Comparison of ENCODE assay signal across 10 cellular contexts in the genomic region with DNA sequence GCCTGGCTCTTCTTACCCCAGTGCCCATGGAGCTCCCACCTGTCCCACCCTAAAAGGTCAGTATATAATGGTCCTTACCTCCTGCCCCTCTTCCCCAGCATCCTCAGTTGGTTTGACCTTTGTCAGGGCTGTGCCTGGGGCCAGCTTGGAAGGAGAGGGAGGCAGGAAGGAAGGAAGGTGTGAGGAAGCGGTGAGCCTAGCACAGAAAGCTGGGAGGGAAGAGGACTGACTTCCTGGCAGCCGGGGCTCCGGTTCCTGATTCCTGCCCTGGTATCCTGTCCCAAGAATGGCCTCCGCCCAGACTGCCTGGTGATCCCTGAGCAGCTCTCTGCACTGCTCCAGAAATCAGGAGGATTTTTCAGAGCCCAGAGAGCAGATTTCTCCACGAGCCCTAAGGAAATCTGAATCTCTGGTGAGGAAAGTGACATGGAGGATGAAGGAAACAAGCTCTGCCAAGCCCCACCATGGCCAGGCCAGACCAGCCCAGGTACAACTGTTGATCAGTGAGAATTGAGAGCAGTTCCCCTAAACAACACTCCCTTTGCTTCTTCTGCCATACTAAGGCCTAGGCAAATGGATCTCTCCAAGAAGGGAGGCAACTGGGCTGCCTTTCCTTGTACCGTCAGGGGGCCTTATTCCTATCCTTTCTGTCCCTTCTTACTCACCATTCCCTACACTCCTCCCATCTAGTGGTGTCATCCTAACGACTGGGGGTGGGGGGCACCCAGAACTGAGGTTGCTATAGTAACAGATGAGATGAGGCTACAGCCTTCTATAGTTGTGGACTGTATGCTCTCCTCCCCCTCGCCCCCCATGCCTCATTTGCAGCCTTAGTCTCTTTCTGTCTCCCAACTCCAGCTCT. TPM values are rescaled to one million over a fixed set of nuclear protein-coding genes. Genes with fewer than 3 reads are reported as not detected.
DNase-seq lines count a peak whose midpoint lies in the region; ATAC-seq, FAIRE-seq and TF ChIP-seq lines count a peak whose summit lies in the region.
"Had no signal": no experiment of that assay in that cellular context is flagged by ENCODE, and none has a peak within 500 bp of the region (broad histone marks: within the 10 kb centered on the region; RNA-seq: fewer than 3 reads in every experiment).

No MANE protein-coding gene starts in this region.

- ATAC-seq in activated T-helper 17 cell treated with anti-CD3 and anti-CD28 coated beads, Interleukin-2, amount 50 U/mL, for 72 hours (replicated peaks), result no peak
- no peak for ATAC-seq in stimulated activated naive B cell treated with anti-CD40 and anti-IgM and Interleukin-4, amounts not matched to agents 10 μg/mL and 1 μg/mL and 100 μg/mL, for 72 hours (replicated peaks)
- ATAC-seq: left colon had no signal

- no peak for TF ChIP-seq POLR2A in GM12892 (IDR thresholded peaks at IDR 0.05; ENCODE audit: low read depth, low read length)

- no TSS peak for BruUV-seq in Calu3 (replicated peaks; lab: Mats Ljungman, UMichigan)

- H3K4me3 Mint-ChIP-seq in HFFc6 (peak overlapping the region; percentile 85), immature natural killer cell (peak overlapping the region in 1 of 5 donors; percentile 29), Calu3 (ENCODE audit: low read depth, unreplicated experiment) (no peak overlapping the region)
- peak overlapping the region; percentile 76 for H3K4me3 Mint-ChIP-seq in activated T-helper 17 cell treated with anti-CD3 and anti-CD28 coated beads, Interleukin-2, amount 50 U/mL, for 72 hours
- H3K4me3 Mint-ChIP-seq in stimulated activated naive B cell treated with anti-CD40 and anti-IgM and Interleukin-4, amounts not matched to agents 10 μg/mL and 1 μg/mL and 100 μg/mL, for 72 hours, result no peak overlapping the region

- DNase-seq in HFFc6 (no peak), immature natural killer cell (no peak), GM12892 (ENCODE audit: insufficient read length) (no peak), NAMALWA (ENCODE audit: low spot score) (no peak), Calu3 (no peak)
- no peak for DNase-seq in stimulated activated naive B cell treated with anti-CD40 and anti-IgM and Interleukin-4, amounts not matched to agents 10 μg/mL and 1 μg/mL and 100 μg/mL, for 72 hours
- DNase-seq: activated CD4-positive, alpha-beta T cell treated with anti-CD3 and anti-CD28 coated beads, Interleukin-2, amount 50 U/mL, for 4 hours; HCEC 1CT; left colon had no signal

- TF ChIP-seq CTCF in HFFc6 (IDR thresholded peaks at IDR 0.05), result no peak
- no peak for TF ChIP-seq CTCF in Calu3 (IDR thresholded peaks at IDR 0.05; ENCODE audit: unreplicated experiment)

- no peak for FAIRE-seq in GM12892 (lab: Jason Lieb, UNC)

- H3K36me3 Mint-ChIP-seq in HFFc6 (ENCODE audit: low read depth) (peaks cover 53% of the 10 kb centered on the region), immature natural killer cell (peaks cover 0 to 15% (median 8%) of the 10 kb centered on the region in 3 donors), Calu3 (ENCODE audit: insufficient read depth, unreplicated experiment) (peaks cover 83% of the 10 kb centered on the region)
- H3K36me3 Mint-ChIP-seq in activated T-helper 17 cell treated with anti-CD3 and anti-CD28 coated beads, Interleukin-2, amount 50 U/mL, for 72 hours (ENCODE audit: low read depth), result peaks cover 75% of the 10 kb centered on the region
- H3K36me3 Mint-ChIP-seq in stimulated activated naive B cell treated with anti-CD40 and anti-IgM and Interleukin-4, amounts not matched to agents 10 μg/mL and 1 μg/mL and 100 μg/mL, for 72 hours, result peaks cover 36 to 57% of the 10 kb centered on the region in 2 donors

- intact Hi-C loops in Calu3 (cut with micrococcal nuclease; ENCODE audit: unreplicated experiment), result no loop called here

- H3K9me3 Mint-ChIP-seq in HFFc6 (no peaks in the 10 kb centered on the region), immature natural killer cell (no peaks in the 10 kb centered on the region), Calu3 (ENCODE audit: low read depth, unreplicated experiment) (no peaks in the 10 kb centered on the region)
- H3K9me3 Mint-ChIP-seq in activated T-helper 17 cell treated with anti-CD3 and anti-CD28 coated beads, Interleukin-2, amount 50 U/mL, for 72 hours, result no peaks in the 10 kb centered on the region
- H3K9me3 Mint-ChIP-seq in stimulated activated naive B cell treated with anti-CD40 and anti-IgM and Interleukin-4, amounts not matched to agents 10 μg/mL and 1 μg/mL and 100 μg/mL, for 72 hours, result no peaks in the 10 kb centered on the region

- CTCF ChIA-PET in Calu3 (lab: Charles Lee), result no interaction called here

- H3K27ac Mint-ChIP-seq in HFFc6 (peak overlapping the region; percentile 90), immature natural killer cell (peak overlapping the region; percentile 26 to 75 (median 45)), Calu3 (ENCODE audit: unreplicated experiment) (no peak overlapping the region)
- peak overlapping the region; percentile 69 for H3K27ac Mint-ChIP-seq in activated T-helper 17 cell treated with anti-CD3 and anti-CD28 coated beads, Interleukin-2, amount 50 U/mL, for 72 hours
- H3K27ac Mint-ChIP-seq in stimulated activated naive B cell treated with anti-CD40 and anti-IgM and Interleukin-4, amounts not matched to agents 10 μg/mL and 1 μg/mL and 100 μg/mL, for 72 hours, result peak overlapping the region; percentile 72

- H3K4me1 Mint-ChIP-seq in HFFc6 (ENCODE audit: low read depth), result peaks cover 72% of the 10 kb centered on the region
- H3K4me1 Mint-ChIP-seq in activated T-helper 17 cell treated with anti-CD3 and anti-CD28 coated beads, Interleukin-2, amount 50 U/mL, for 72 hours, result peaks cover 44% of the 10 kb centered on the region
- peaks cover 34 to 46% of the 10 kb centered on the region in 2 donors for H3K4me1 Mint-ChIP-seq in immature natural killer cell
- peaks cover 63 to 67% of the 10 kb centered on the region in 2 donors for H3K4me1 Mint-ChIP-seq in stimulated activated naive B cell treated with anti-CD40 and anti-IgM and Interleukin-4, amounts not matched to agents 10 μg/mL and 1 μg/mL and 100 μg/mL, for 72 hours
- peaks cover 36% of the 10 kb centered on the region for H3K4me1 Mint-ChIP-seq in Calu3 (ENCODE audit: low read depth, unreplicated experiment)

- H3K27me3 Mint-ChIP-seq in HFFc6 (ENCODE audit: insufficient read depth) (peaks cover 15% of the 10 kb centered on the region), immature natural killer cell (ENCODE audit: low read depth in 3 of 3) (peaks cover 0 to 4% (median 2%) of the 10 kb centered on the region in 3 donors), Calu3 (ENCODE audit: unreplicated experiment) (no peaks in the 10 kb centered on the region)
- H3K27me3 Mint-ChIP-seq in activated T-helper 17 cell treated with anti-CD3 and anti-CD28 coated beads, Interleukin-2, amount 50 U/mL, for 72 hours, result no peaks in the 10 kb centered on the region
- H3K27me3 Mint-ChIP-seq in stimulated activated naive B cell treated with anti-CD40 and anti-IgM and Interleukin-4, amounts not matched to agents 10 μg/mL and 1 μg/mL and 100 μg/mL, for 72 hours, result no peaks in the 10 kb centered on the region

RNA-seq across cellular contexts. Expression of gene PEA15, which starts 3.2 kb away (rescaled TPM):
- total RNA-seq in HFFc6 (2021; fragmentation: NEBNext Ultra II Directional; extraction: Animal tissue kit (Norgen Biotek cat#: 25700)), result 100 to 1,000 TPM; 448 to 538 (median 470) TPM
- total RNA-seq in activated T-helper 17 cell treated with anti-CD3 and anti-CD28 coated beads, Interleukin-2, amount 50 U/mL, for 72 hours, result 10 to 100 TPM; 48.7 to 49.4 TPM
- polyA plus RNA-seq in immature natural killer cell, result 10 to 100 TPM; 12.8 to 14.2 (median 13.2) TPM
- 61.6 TPM for polyA plus RNA-seq in GM12892 (2012; ENCODE audit: missing spikeins)
- 128 and 153 TPM in 2 replicates for total RNA-seq in Calu3 (2022)

RNA-seq across cellular contexts. Expression of gene CASQ1, which starts 18.0 kb away (rescaled TPM):
- under 1 TPM in 3 of 6 experiments, not detected in 3; 0.14 to 0.35 (median 0.19) TPM for total RNA-seq in HFFc6 (2021; fragmentation: NEBNext Ultra II Directional; extraction: Animal tissue kit (Norgen Biotek cat#: 25700))
- not detected for total RNA-seq in activated T-helper 17 cell treated with anti-CD3 and anti-CD28 coated beads, Interleukin-2, amount 50 U/mL, for 72 hours
- not detected for polyA plus RNA-seq in immature natural killer cell
- polyA plus RNA-seq in GM12892 (2012; ENCODE audit: missing spikeins), result 0.74 TPM
- total RNA-seq in Calu3 (2022), result not detected in 2 replicates

RNA-seq across cellular contexts. Expression of gene DCAF8, which starts 53.9 kb away (rescaled TPM):
- total RNA-seq in HFFc6 (2021; fragmentation: NEBNext Ultra II Directional; extraction: Animal tissue kit (Norgen Biotek cat#: 25700)), result 10 to 100 TPM; 65.9 to 73.0 (median 70.1) TPM
- total RNA-seq in activated T-helper 17 cell treated with anti-CD3 and anti-CD28 coated beads, Interleukin-2, amount 50 U/mL, for 72 hours, result 100 to 1,000 TPM; 126 to 175 TPM
- polyA plus RNA-seq in immature natural killer cell, result 10 to 100 TPM; 42.3 to 62.1 (median 58.1) TPM
- 74.6 TPM for polyA plus RNA-seq in GM12892 (2012; ENCODE audit: missing spikeins)
- 119 and 126 TPM in 2 replicates for total RNA-seq in Calu3 (2022)

RNA-seq across cellular contexts. Expression of gene ATP1A4, which starts 57.0 kb away (rescaled TPM):
- total RNA-seq in HFFc6 (2021; fragmentation: NEBNext Ultra II Directional; extraction: Animal tissue kit (Norgen Biotek cat#: 25700)), result not detected
- under 1 TPM in 1 of 2 donors, not detected in 1; 0.48 TPM for total RNA-seq in activated T-helper 17 cell treated with anti-CD3 and anti-CD28 coated beads, Interleukin-2, amount 50 U/mL, for 72 hours
- not detected for polyA plus RNA-seq in immature natural killer cell
- polyA plus RNA-seq in GM12892 (2012; ENCODE audit: missing spikeins), result 1.7 TPM
- not detected in 2 replicates for total RNA-seq in Calu3 (2022)
- total RNA-seq: left colon had no signal

Comparison
In these comparisons a context has a peak if more than half of its experiments do, and no peak if none do; other contexts are left out.
1. H3K4me3 Mint-ChIP-seq: peak in HFFc6 (single experiment) and activated T-helper 17 cell treated with anti-CD3 and anti-CD28 coated beads, Interleukin-2, amount 50 U/mL, for 72 hours (single experiment); none in stimulated activated naive B cell treated with anti-CD40 and anti-IgM and Interleukin-4, amounts not matched to agents 10 μg/mL and 1 μg/mL and 100 μg/mL, for 72 hours (0 of 2) and Calu3 (single experiment).